Comparison of ENCODE assay signal across 1 cellular context in the genomic region with DNA sequence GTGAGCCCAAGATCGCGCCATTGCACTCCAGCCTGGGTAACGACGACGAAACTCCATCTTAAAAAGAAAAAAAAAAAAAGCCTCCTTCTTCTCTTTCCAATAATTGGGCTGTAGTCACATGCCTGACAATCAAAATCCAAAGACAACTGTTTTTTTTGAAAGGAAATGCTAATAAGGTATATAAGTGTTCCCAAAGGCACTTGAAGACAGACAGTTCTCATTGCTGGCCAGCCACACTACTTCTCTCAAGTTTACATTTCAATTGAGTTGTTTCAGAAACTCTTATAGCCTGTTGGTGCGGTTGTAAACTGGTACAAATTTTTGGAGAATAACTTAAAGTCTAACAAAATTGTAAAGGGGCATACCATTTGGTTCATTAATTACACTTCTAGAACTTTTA.
TF ChIP-seq lines count a peak whose summit lies in the region.

No MANE protein-coding gene starts in this region.

TF ChIP-seq in K562, 482 proteins besides CTCF, POLR2A, EP300 and RAD21:
- no peak for TF ChIP-seq ZNF583 (CRISPR knock-in tag; IDR thresholded peaks at IDR 0.05)
- TF ChIP-seq ZNF263 (CRISPR knock-in tag; IDR thresholded peaks at IDR 0.05; ENCODE audit: borderline replicate concordance), result no peak
- no peak for TF ChIP-seq SAP30 (IDR thresholded peaks at IDR 0.05; ENCODE audit: borderline replicate concordance, insufficient read depth, low read depth, low read length, poor library complexity, severe bottlenecking)
- no peak for TF ChIP-seq KAT8 (IDR thresholded peaks at IDR 0.05; ENCODE audit: low read depth)
- no peak for TF ChIP-seq HOXB6 (CRISPR knock-in tag; IDR thresholded peaks at IDR 0.05; ENCODE audit: borderline replicate concordance)
- TF ChIP-seq POU5F1 (IDR thresholded peaks at IDR 0.05; ENCODE audit: borderline replicate concordance, low read depth, low read length, partially characterized antibody), result no peak
- TF ChIP-seq STAT5A (IDR thresholded peaks at IDR 0.05; ENCODE audit: borderline replicate concordance, low read length), result no peak
- TF ChIP-seq MTA3 (IDR thresholded peaks at IDR 0.05; ENCODE audit: borderline replicate concordance), result no peak
- TF ChIP-seq MCM7 (IDR thresholded peaks at IDR 0.05), result no peak
- TF ChIP-seq, protein P1, sequence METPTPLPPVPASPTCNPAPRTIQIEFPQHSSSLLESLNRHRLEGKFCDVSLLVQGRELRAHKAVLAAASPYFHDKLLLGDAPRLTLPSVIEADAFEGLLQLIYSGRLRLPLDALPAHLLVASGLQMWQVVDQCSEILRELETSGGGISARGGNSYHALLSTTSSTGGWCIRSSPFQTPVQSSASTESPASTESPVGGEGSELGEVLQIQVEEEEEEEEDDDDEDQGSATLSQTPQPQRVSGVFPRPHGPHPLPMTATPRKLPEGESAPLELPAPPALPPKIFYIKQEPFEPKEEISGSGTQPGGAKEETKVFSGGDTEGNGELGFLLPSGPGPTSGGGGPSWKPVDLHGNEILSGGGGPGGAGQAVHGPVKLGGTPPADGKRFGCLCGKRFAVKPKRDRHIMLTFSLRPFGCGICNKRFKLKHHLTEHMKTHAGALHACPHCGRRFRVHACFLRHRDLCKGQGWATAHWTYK (CRISPR knock-in tag; IDR thresholded peaks at IDR 0.05), result no peak
- TF ChIP-seq TBP (optimal IDR thresholded peaks at IDR 0.05; ENCODE audit: low read depth, low read length), result no peak
- TF ChIP-seq ZNF707 (CRISPR knock-in tag; conservative IDR thresholded peaks at IDR 0.05), result no peak
- no peak for TF ChIP-seq EP400 (IDR thresholded peaks at IDR 0.05)
- no peak for TF ChIP-seq PHTF2 (CRISPR knock-in tag; IDR thresholded peaks at IDR 0.05)
- no peak for TF ChIP-seq FOXK1 (CRISPR knock-in tag; IDR thresholded peaks at IDR 0.05; ENCODE audit: borderline replicate concordance)
- no peak for TF ChIP-seq ZNF75A (CRISPR knock-in tag; IDR thresholded peaks at IDR 0.05)
- no peak for TF ChIP-seq EZH2 (IDR thresholded peaks at IDR 0.05; ENCODE audit: borderline replicate concordance, low read depth, low read length)
- no peak for TF ChIP-seq NCOA2 (IDR thresholded peaks at IDR 0.05; ENCODE audit: partially characterized antibody in 2 of 2)
- no peak for TF ChIP-seq CCNT2 (IDR thresholded peaks at IDR 0.05; ENCODE audit: borderline replicate concordance, extremely low read depth, insufficient read length, low read depth, low read length)
